Comparison of ENCODE assay signal across 8 cellular contexts in the genomic region with DNA sequence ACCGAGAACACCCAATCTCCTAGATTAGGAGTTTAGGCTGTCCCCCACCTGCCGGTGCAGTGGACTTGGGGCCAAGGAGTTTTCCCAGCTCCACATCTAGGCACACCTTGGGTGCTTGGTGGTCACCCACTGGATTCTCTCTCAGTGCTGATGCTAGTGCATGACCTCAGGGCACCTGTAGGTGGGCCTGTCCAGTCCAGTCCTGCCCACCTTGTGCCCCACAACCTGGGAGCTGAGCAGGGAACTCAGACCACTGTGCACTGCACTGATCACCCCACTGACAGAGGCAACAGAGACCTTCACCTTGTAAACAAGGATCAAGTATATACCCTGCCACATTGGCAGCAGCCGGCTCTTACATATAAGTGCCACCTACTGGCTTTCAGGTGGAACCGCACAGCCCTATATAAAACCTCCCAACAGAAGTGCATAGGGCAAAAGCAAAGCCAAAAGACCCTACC. TPM values are rescaled to one million over a fixed set of nuclear protein-coding genes. Genes with fewer than 3 reads are reported as not detected.
DNase-seq lines count a peak whose midpoint lies in the region; ATAC-seq and TF ChIP-seq lines count a peak whose summit lies in the region.

No MANE protein-coding gene starts in this region.

- ATAC-seq in GM19023 (IDR thresholded peaks at IDR 0.05; ENCODE audit: unreplicated experiment): peak; percentile 85
- no peak for ATAC-seq in GM18907 (IDR thresholded peaks at IDR 0.05; ENCODE audit: unreplicated experiment)

- H4K20me1 ChIP-seq in KMS-11 (ENCODE audit: insufficient read depth): no peaks in the 10 kb centered on the region
- H4K20me1 ChIP-seq in smooth muscle cell (ENCODE audit: low read depth): no peaks in the 10 kb centered on the region

- H3K27ac ChIP-seq in 22Rv1 (no peak overlapping the region), KMS-11 (no peak overlapping the region), smooth muscle cell (ENCODE audit: low read depth) (no peak overlapping the region)

- H3K4me3 Mint-ChIP-seq in chondrocyte (ENCODE audit: unreplicated experiment): no peak overlapping the region

- no peaks in the 10 kb centered on the region for H3K79me2 ChIP-seq in KMS-11 (ENCODE audit: insufficient read depth, low read depth)
- no peaks in the 10 kb centered on the region for H3K79me2 ChIP-seq in smooth muscle cell (ENCODE audit: low read depth)

- H3K4me1 ChIP-seq in KMS-11 (ENCODE audit: low read depth, poor library complexity, severe bottlenecking): no peaks in the 10 kb centered on the region
- no peaks in the 10 kb centered on the region for H3K4me1 ChIP-seq in smooth muscle cell (ENCODE audit: low read depth)

- no peak overlapping the region for H3K9ac ChIP-seq in KMS-11
- no peak overlapping the region for H3K9ac ChIP-seq in smooth muscle cell (ENCODE audit: low read depth)

- no peaks in the 10 kb centered on the region for H3K27me3 Mint-ChIP-seq in chondrocyte (ENCODE audit: low read depth)

- no peak overlapping the region for H3K4me2 ChIP-seq in KMS-11
- H3K4me2 ChIP-seq in smooth muscle cell: no peak overlapping the region

- H3F3A ChIP-seq in smooth muscle cell (ENCODE audit: low read depth): no peaks in the 10 kb centered on the region

- TF ChIP-seq CTCF in 22Rv1 (IDR thresholded peaks at IDR 0.05): peak; percentile 83
- peak; percentile 76 for TF ChIP-seq CTCF in KMS-11 (conservative IDR thresholded peaks at IDR 0.05; ENCODE audit: low read depth, low read length)
- peak; percentile 77 for TF ChIP-seq CTCF in chondrocyte (IDR thresholded peaks at IDR 0.05)
- TF ChIP-seq CTCF in smooth muscle cell (IDR thresholded peaks at IDR 0.05; ENCODE audit: borderline replicate concordance, insufficient read depth, poor library complexity, severe bottlenecking): peak; percentile 50

- H3K36me3 ChIP-seq in KMS-11 (ENCODE audit: insufficient read depth) (no peaks in the 10 kb centered on the region), smooth muscle cell (ENCODE audit: low read depth) (no peaks in the 10 kb centered on the region)

- no peak overlapping the region for H3K27ac Mint-ChIP-seq in chondrocyte (ENCODE audit: unreplicated experiment)

- no peaks in the 10 kb centered on the region for H3K9me3 ChIP-seq in smooth muscle cell (replicated peaks; ENCODE audit: low read depth)

- H3K4me1 Mint-ChIP-seq in chondrocyte (ENCODE audit: low read depth): peaks cover 5% of the 10 kb centered on the region

- H3K36me3 Mint-ChIP-seq in chondrocyte (ENCODE audit: low read depth): no peaks in the 10 kb centered on the region

- 56% methylated on average over 4 of the region's 4 CpGs for WGBS in smooth muscle cell (ENCODE audit: low lambda C conversion rate)

- peaks cover 6% of the 10 kb centered on the region for H3K9me3 Mint-ChIP-seq in chondrocyte (ENCODE audit: low read depth)

- H2AFZ ChIP-seq in KMS-11 (ENCODE audit: low read depth) (no peak overlapping the region), smooth muscle cell (ENCODE audit: low read depth) (no peak overlapping the region)

- H3K27me3 ChIP-seq in KMS-11 (ENCODE audit: insufficient read depth, low read depth) (no peaks in the 10 kb centered on the region), smooth muscle cell (ENCODE audit: low read depth) (no peaks in the 10 kb centered on the region)

- no peak overlapping the region for H3K4me3 ChIP-seq in KMS-11 (IDR thresholded peaks at IDR 0.05; ENCODE audit: insufficient read depth, low read depth, low read length)
- no peak overlapping the region for H3K4me3 ChIP-seq in smooth muscle cell

- peak; percentile 43 for DNase-seq in chondrocyte (ENCODE audit: low spot score)
- DNase-seq in smooth muscle cell (lab: John Stamatoyannopoulos, UW; ENCODE audit: unreplicated experiment): no peak
- no peak for DNase-seq in activated CD8-positive, alpha-beta memory T cell treated with anti-CD3 and anti-CD28 coated beads, Interleukin-2, amount 50 U/mL, for 48 hours
- no peak for DNase-seq in activated CD4-positive, CD25-positive, alpha-beta regulatory T cell (lab: John Stamatoyannopoulos, UW)

RNA-seq across cellular contexts. Expression of gene CDH19, which starts 12.7 kb away (rescaled TPM):
- total RNA-seq in chondrocyte (1.6 to 4.1 TPM (median 2.0 TPM) in 3 replicates), smooth muscle cell (0.13 TPM in 1 of 2 replicates, not detected in the other)
- not detected in 2 replicates for polyA plus RNA-seq in smooth muscle cell
